ENCODE assay signal across 10 cellular contexts in genomic region chr13:99237981-99238662, GRCh38. TPM values are rescaled to one million over a fixed set of nuclear protein-coding genes. Genes with fewer than 3 reads are reported as not detected.
A peak's percentile ranks its signal among the peaks of the same experiment; 100 is the strongest.
DNase-seq lines count a peak whose midpoint lies in the region; ATAC-seq and TF ChIP-seq lines count a peak whose summit lies in the region.
"Had no signal": no experiment of that assay in that cellular context is flagged by ENCODE, and none has a peak within 500 bp of the region (broad histone marks: within the 10 kb centered on the region; RNA-seq: fewer than 3 reads in every experiment).

No MANE protein-coding gene starts in this region.

- H3K4me1 ChIP-seq in spleen = peaks cover 15 to 83% (median 38%) of the 10 kb centered on the region in 6 donors

- H3K4me3 ChIP-seq in spleen = peak overlapping the region in 7 of 8 donors; percentile 4 to 46 (median 20)

- ATAC-seq in HG02759 (IDR thresholded peaks at IDR 0.05; ENCODE audit: unreplicated experiment) (peak; percentile 83), left colon (no peak)
- peak; percentile 87 to 88 for ATAC-seq in activated T-cell treated with anti-CD3 and anti-CD28 coated beads, Interleukin-2, amount 50 U/mL, for 72 hours (replicated peaks in 1 of 2)

- H3K27ac Mint-ChIP-seq in activated T-cell treated with anti-CD3 and anti-CD28 coated beads, Interleukin-2, amount 50 U/mL, for 72 hours = peak overlapping the region; percentile 92

- no peaks in the 10 kb centered on the region for H3K27me3 Mint-ChIP-seq in activated T-cell treated with anti-CD3 and anti-CD28 coated beads, Interleukin-2, amount 50 U/mL, for 72 hours (ENCODE audit: low read depth)

- peak overlapping the region; percentile 67 to 82 (median 76) for H3K27ac ChIP-seq in spleen

- intact Hi-C loops in spleen (cut with DNase I; ENCODE audit: low total_unique reads) (no loop called here), left colon (cut with DNase I, micrococcal nuclease) (no loop called here)

- no peak for TF ChIP-seq POLR2A in spleen (IDR thresholded peaks at IDR 0.05)

- H3K4me3 Mint-ChIP-seq in activated T-cell treated with anti-CD3 and anti-CD28 coated beads, Interleukin-2, amount 50 U/mL, for 72 hours = peak overlapping the region; percentile 73 to 89

- peaks cover 0 to 33% (median 17%) of the 10 kb centered on the region in 6 donors for H3K36me3 ChIP-seq in spleen

- no peaks in the 10 kb centered on the region for H3K27me3 ChIP-seq in spleen (replicated peaks in 1 of 7)

- no peaks in the 10 kb centered on the region for H3K9me3 Mint-ChIP-seq in activated T-cell treated with anti-CD3 and anti-CD28 coated beads, Interleukin-2, amount 50 U/mL, for 72 hours

- H3K9me3 ChIP-seq in spleen = no peaks in the 10 kb centered on the region

- peaks cover 63% of the 10 kb centered on the region for H3K4me1 Mint-ChIP-seq in activated T-cell treated with anti-CD3 and anti-CD28 coated beads, Interleukin-2, amount 50 U/mL, for 72 hours (ENCODE audit: low read depth)

- TF ChIP-seq CTCF in spleen (IDR thresholded peaks at IDR 0.05 in 8 of 11, conservative IDR thresholded peaks at IDR 0.05 in 3 of 11) = no peak

- 23 to 46% (median 32%) methylated on average over 8 of the region's 8 CpGs for WGBS in spleen, 5 donors

- DNase-seq in NK-92 treated with Interleukin-12 subunit alpha and Interleukin-12 subunit beta, amount 100 ng/mL, for 24 hours (lab: John Stamatoyannopoulos, UW) = peak; percentile 38
- DNase-seq in NK-92 (lab: John Stamatoyannopoulos, UW; ENCODE audit: unreplicated experiment) (no peak), spleen (no peak), activated gamma-delta T cell (lab: John Stamatoyannopoulos, UW) (no peak), hippocampal formation (lab: John Stamatoyannopoulos, UW) (no peak), left colon (no peak)
- DNase-seq in activated T-cell treated with anti-CD3 and anti-CD28 coated beads, Interleukin-2, amount 50 U/mL, for 72 hours = peak; percentile 41 to 51
- DNase-seq: NCI-H1436 had no signal

- H3K36me3 Mint-ChIP-seq in activated T-cell treated with anti-CD3 and anti-CD28 coated beads, Interleukin-2, amount 50 U/mL, for 72 hours (ENCODE audit: insufficient read depth in 2 of 2) = peaks cover 13 to 29% of the 10 kb centered on the region in 2 donors

RNA-seq across cellular contexts. Expression of gene GPR18, which starts 20.1 kb away (rescaled TPM):
- total RNA-seq in activated T-cell treated with anti-CD3 and anti-CD28 coated beads, Interleukin-2, amount 50 U/mL, for 72 hours = 10 to 100 TPM; 12.4 to 17.3 TPM
- total RNA-seq in spleen = 10 to 100 TPM in 6 of 7 donors, 1 to 10 TPM in 1; 9.6 to 21.8 (median 15.3) TPM
- polyA plus RNA-seq in spleen = 10 to 100 TPM; 25.6 to 33.9 (median 29.4) TPM
- under 1 TPM in 1 of 2 donors, not detected in 1; 0.59 TPM for total RNA-seq in left colon
- total RNA-seq: A172 had no signal

RNA-seq across cellular contexts. Expression of gene UBAC2, which starts 37.5 kb away (rescaled TPM):
- total RNA-seq in activated T-cell treated with anti-CD3 and anti-CD28 coated beads, Interleukin-2, amount 50 U/mL, for 72 hours = 10 to 100 TPM; 76.7 to 80.3 TPM
- total RNA-seq in spleen (10 to 100 TPM; 62.8 to 82.1 (median 72.3) TPM), left colon (10 to 100 TPM; 63.7 to 75.5 TPM)
- polyA plus RNA-seq in spleen = 10 to 100 TPM; 49.3 to 57.3 (median 50.4) TPM

Comparison
In these comparisons a context has a peak if more than half of its experiments do, and no peak if none do; other contexts are left out.
1. DNase-seq: peak in NK-92 treated with Interleukin-12 subunit alpha and Interleukin-12 subunit beta, amount 100 ng/mL, for 24 hours (single experiment) and activated T-cell treated with anti-CD3 and anti-CD28 coated beads, Interleukin-2, amount 50 U/mL, for 72 hours (2 of 2); none in NK-92 (single experiment), spleen (single experiment), activated gamma-delta T cell (single experiment), hippocampal formation (0 of 2) and left colon (0 of 2).
2. RNA of gene GPR18, which starts 20.1 kb away (total RNA-seq): 12.4 to 17.3 TPM in activated T-cell treated with anti-CD3 and anti-CD28 coated beads, Interleukin-2, amount 50 U/mL, for 72 hours and 9.6 to 21.8 TPM in spleen; 0.59 TPM in left colon; every median in the first group is over 4 times any median in the second.